1 cellular context compared by ENCODE assay signal in the genomic region with DNA sequence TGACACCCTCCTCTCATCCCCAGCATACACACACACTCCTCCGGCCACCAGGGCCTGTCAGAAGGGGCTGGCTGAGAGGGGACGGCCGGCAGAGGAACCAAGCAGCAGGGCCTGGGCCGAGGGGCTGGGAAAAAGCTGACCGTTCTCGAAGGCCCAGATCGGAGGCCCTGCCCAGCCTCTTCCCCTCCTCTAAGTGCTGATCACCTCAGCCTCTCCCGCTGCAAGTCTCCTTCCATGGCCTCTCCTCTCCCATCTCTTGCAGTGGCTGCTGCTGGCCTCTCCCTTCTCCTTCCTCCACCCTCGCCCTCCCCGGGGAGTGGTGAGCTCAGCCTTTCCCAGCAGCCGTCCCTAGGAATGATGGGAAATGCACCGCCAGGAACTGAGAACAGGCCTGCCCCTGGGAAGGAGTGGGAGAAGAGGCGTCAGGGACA.
TF ChIP-seq lines count a peak whose summit lies in the region.

No MANE protein-coding gene starts in this region.

TF ChIP-seq in IMR-90, 13 proteins besides CTCF, POLR2A, EP300 and RAD21 (continued from another document):
- TF ChIP-seq, protein P1, sequence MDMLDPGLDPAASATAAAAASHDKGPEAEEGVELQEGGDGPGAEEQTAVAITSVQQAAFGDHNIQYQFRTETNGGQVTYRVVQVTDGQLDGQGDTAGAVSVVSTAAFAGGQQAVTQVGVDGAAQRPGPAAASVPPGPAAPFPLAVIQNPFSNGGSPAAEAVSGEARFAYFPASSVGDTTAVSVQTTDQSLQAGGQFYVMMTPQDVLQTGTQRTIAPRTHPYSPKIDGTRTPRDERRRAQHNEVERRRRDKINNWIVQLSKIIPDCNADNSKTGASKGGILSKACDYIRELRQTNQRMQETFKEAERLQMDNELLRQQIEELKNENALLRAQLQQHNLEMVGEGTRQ (IDR thresholded peaks at IDR 0.05; ENCODE audit: low read depth, low read length): no peak
- TF ChIP-seq BHLHE40 (IDR thresholded peaks at IDR 0.05; ENCODE audit: low read depth, low read length) (no peak), RCOR1 (IDR thresholded peaks at IDR 0.05; ENCODE audit: insufficient replicate concordance, low read length) (no peak), FOS (IDR thresholded peaks at IDR 0.05; ENCODE audit: low read depth, low read length) (no peak)
